ENCODE assay signal across 14 cellular contexts in the genomic region with DNA sequence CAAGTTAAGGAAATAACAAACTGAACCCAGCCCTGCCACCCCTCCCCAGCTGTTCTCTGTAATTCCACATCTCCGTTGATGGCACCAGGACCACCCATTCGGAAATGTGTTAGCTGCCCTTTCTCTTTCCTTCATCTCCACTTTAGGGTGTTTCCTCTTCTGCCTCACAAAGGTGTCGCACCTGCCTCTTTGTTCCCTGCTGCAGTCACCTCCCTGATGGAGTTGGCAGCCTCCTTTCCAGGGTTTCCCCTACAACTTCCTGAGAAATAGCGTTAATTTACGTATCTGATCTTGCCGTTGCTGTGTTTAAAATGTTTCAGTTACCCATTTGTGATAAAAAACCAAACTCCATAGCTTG. TPM values are rescaled to one million over a fixed set of nuclear protein-coding genes. Genes with fewer than 3 reads are reported as not detected.
DNase-seq lines count a peak whose midpoint lies in the region; ATAC-seq, FAIRE-seq and TF ChIP-seq lines count a peak whose summit lies in the region.
"Had no signal": no experiment of that assay in that cellular context is flagged by ENCODE, and none has a peak within 500 bp of the region (broad histone marks: within the 10 kb centered on the region; RNA-seq: fewer than 3 reads in every experiment).

No MANE protein-coding gene starts in this region.

- no peak overlapping the region for H3K27ac Mint-ChIP-seq in astrocyte (ENCODE audit: unreplicated experiment)
- H3K27ac Mint-ChIP-seq in T-cell, result no peak overlapping the region

- H3K9ac ChIP-seq in astrocyte (ENCODE audit: low read length) (no peak overlapping the region), parathyroid adenoma (no peak overlapping the region), mesenchymal stem cell (ENCODE audit: low read length) (no peak overlapping the region)

- no peak overlapping the region for H2BK15ac ChIP-seq in mesenchymal stem cell (ENCODE audit: low read depth, poor library complexity, severe bottlenecking)

- H3K27ac ChIP-seq in astrocyte (ENCODE audit: low read depth, low read length) (no peak overlapping the region), parathyroid adenoma (no peak overlapping the region), mesenchymal stem cell (ENCODE audit: low read length, poor library complexity, severe bottlenecking) (no peak overlapping the region), brain microvascular endothelial cell (no peak overlapping the region)
- H3K27ac ChIP-seq: neutrophil had no signal

- no peak overlapping the region for H3K23ac ChIP-seq in mesenchymal stem cell (ENCODE audit: low read length in 2 of 2)

- in situ Hi-C loops in brain microvascular endothelial cell (cut with HindIII; ENCODE audit: low pct_ligation_motif_present, low sequenced_read_pairs), result no loop called here

- no peak overlapping the region for H2AK5ac ChIP-seq in mesenchymal stem cell (ENCODE audit: low read length, severe bottlenecking)

- H3K4me1 ChIP-seq in astrocyte (ENCODE audit: insufficient read depth, low read length) (peaks cover 8% of the 10 kb centered on the region), parathyroid adenoma (no peaks in the 10 kb centered on the region), mesenchymal stem cell (ENCODE audit: control insufficient read depth, insufficient read depth, low read depth, low read length) (peaks cover 4% of the 10 kb centered on the region)

- H3K79me2 ChIP-seq in astrocyte (ENCODE audit: insufficient read depth, low read length) (no peaks in the 10 kb centered on the region), parathyroid adenoma (no peaks in the 10 kb centered on the region)

- H3K36me3 Mint-ChIP-seq in astrocyte (ENCODE audit: low read depth, unreplicated experiment) (no peaks in the 10 kb centered on the region), T-cell (no peaks in the 10 kb centered on the region)
- H3K36me3 Mint-ChIP-seq: brain had no signal

- H2BK12ac ChIP-seq in mesenchymal stem cell (ENCODE audit: low read length in 2 of 2), result no peak overlapping the region

- H3K4me2 ChIP-seq in astrocyte (ENCODE audit: low read length), result peak overlapping the region; percentile 2
- H3K4me2 ChIP-seq in parathyroid adenoma (ENCODE audit: low read length), result no peak overlapping the region
- no peak overlapping the region for H3K4me2 ChIP-seq in mesenchymal stem cell (ENCODE audit: low read length, poor library complexity, severe bottlenecking)

- CTCF ChIA-PET in T-cell (lab: Charles Lee), result interaction anchor here (0.7 to 1.5 kb wide), 5 partner anchors 10 to 430 kb away, joined by 3 to 6 read pairs (median 4); no protein-coding TSS in a partner anchor

- 47% methylated on average over 6 of the region's 6 CpGs for WGBS in mesenchymal stem cell

- no peak for DNase-seq in astrocyte (ENCODE audit: low read depth)
- DNase-seq in T-cell, result no peak
- no peak for DNase-seq in mesenchymal stem cell
- no peak for DNase-seq in DMS 273 (lab: John Stamatoyannopoulos, UW; ENCODE audit: unreplicated experiment)
- DNase-seq in brain microvascular endothelial cell, result no peak

- H3K79me1 ChIP-seq in mesenchymal stem cell (replicated peaks; ENCODE audit: low read length, poor library complexity, severe bottlenecking), result no peaks in the 10 kb centered on the region

- H3K9me3 ChIP-seq in astrocyte (ENCODE audit: insufficient read depth, low read depth, low read length), result no peaks in the 10 kb centered on the region
- no peaks in the 10 kb centered on the region for H3K9me3 ChIP-seq in parathyroid adenoma (ENCODE audit: control insufficient read depth, low read length)
- H3K9me3 ChIP-seq in mesenchymal stem cell (ENCODE audit: control insufficient read depth, low read length), result no peaks in the 10 kb centered on the region
- H3K9me3 ChIP-seq: neutrophil had no signal

- no peak for TF ChIP-seq CTCF in astrocyte (IDR thresholded peaks at IDR 0.05; ENCODE audit: insufficient read depth, low read depth, low read length)
- no peak for TF ChIP-seq CTCF in parathyroid adenoma (IDR thresholded peaks at IDR 0.05)
- no peak for TF ChIP-seq CTCF in brain microvascular endothelial cell (IDR thresholded peaks at IDR 0.05; ENCODE audit: low read depth, low read length, missing control alignments)

- H3K4me3 ChIP-seq in astrocyte (ENCODE audit: insufficient read depth, low read depth, low read length) (no peak overlapping the region), parathyroid adenoma (ENCODE audit: low read depth, low read length) (no peak overlapping the region), mesenchymal stem cell (ENCODE audit: insufficient read depth in 1 of 2, low read depth in 1 of 2, low read length in 2 of 2) (no peak overlapping the region), brain microvascular endothelial cell (ENCODE audit: low read depth, low read length) (no peak overlapping the region)

- H3K14ac ChIP-seq in mesenchymal stem cell (ENCODE audit: low read length in 2 of 2), result no peak overlapping the region

- H3K36me3 ChIP-seq in astrocyte (ENCODE audit: insufficient read depth, low read length), result no peaks in the 10 kb centered on the region
- H3K36me3 ChIP-seq in parathyroid adenoma (ENCODE audit: control insufficient read depth, insufficient read depth, low read length), result no peaks in the 10 kb centered on the region
- no peaks in the 10 kb centered on the region for H3K36me3 ChIP-seq in mesenchymal stem cell (ENCODE audit: control insufficient read depth in 1 of 2, insufficient read depth in 2 of 2, low read depth in 1 of 2, low read length in 2 of 2)
- H3K36me3 ChIP-seq in brain microvascular endothelial cell (replicated peaks), result no peaks in the 10 kb centered on the region
- H3K36me3 ChIP-seq: neutrophil had no signal

- H3K4me3 Mint-ChIP-seq in astrocyte (ENCODE audit: unreplicated experiment) (no peak overlapping the region), T-cell (no peak overlapping the region)
- H3K4me3 Mint-ChIP-seq: brain had no signal

- FAIRE-seq in astrocyte (lab: Jason Lieb, UNC), result no peak
- FAIRE-seq: HTR-8/SVneo had no signal

- no peak overlapping the region for H2BK120ac ChIP-seq in mesenchymal stem cell (ENCODE audit: low read depth, low read length)

- POLR2A ChIA-PET in T-cell (lab: Charles Lee), result no interaction called here

- H2AFZ ChIP-seq in astrocyte (ENCODE audit: low read depth, low read length) (peak overlapping the region; percentile 22), parathyroid adenoma (peak overlapping the region; percentile 29), mesenchymal stem cell (ENCODE audit: low read depth, low read length) (no peak overlapping the region)

- ATAC-seq in GM18873 (IDR thresholded peaks at IDR 0.05; ENCODE audit: low FRiP score, unreplicated experiment), result peak; percentile 4
- peak; percentile 13 for ATAC-seq in HG02588 (IDR thresholded peaks at IDR 0.05; ENCODE audit: unreplicated experiment)
- ATAC-seq in T-cell (replicated peaks in 1 of 4), result no peak

- no peak overlapping the region for H4K91ac ChIP-seq in mesenchymal stem cell (ENCODE audit: low read length)

- H3K18ac ChIP-seq in mesenchymal stem cell (ENCODE audit: low read depth in 1 of 2, low read length in 2 of 2), result no peak overlapping the region

- H3K27me3 Mint-ChIP-seq in astrocyte (ENCODE audit: low read depth, unreplicated experiment) (peaks cover 5% of the 10 kb centered on the region), T-cell (peaks cover 10 to 16% of the 10 kb centered on the region in 2 donors)
- H3K27me3 Mint-ChIP-seq: brain had no signal

- H3K27me3 ChIP-seq in astrocyte (ENCODE audit: insufficient read depth, low read length) (no peaks in the 10 kb centered on the region), parathyroid adenoma (ENCODE audit: control insufficient read depth, insufficient read depth, low read length) (no peaks in the 10 kb centered on the region), mesenchymal stem cell (ENCODE audit: control insufficient read depth in 1 of 2, insufficient read depth in 1 of 2, low read length in 2 of 2) (peaks cover 0 to 21% of the 10 kb centered on the region in 2 experiments), brain microvascular endothelial cell (replicated peaks) (no peaks in the 10 kb centered on the region)
- H3K27me3 ChIP-seq: dorsolateral prefrontal cortex, neutrophil had no signal

- H3K4me1 Mint-ChIP-seq in astrocyte (ENCODE audit: low read depth, unreplicated experiment) (peaks cover 14% of the 10 kb centered on the region), T-cell (peaks cover 0 to 5% (median 0%) of the 10 kb centered on the region in 3 donors)

- H3K4ac ChIP-seq in mesenchymal stem cell (ENCODE audit: low read depth in 1 of 2, low read length in 2 of 2), result no peak overlapping the region

- no peaks in the 10 kb centered on the region for H4K20me1 ChIP-seq in astrocyte (ENCODE audit: insufficient read depth, low read length)

- H4K8ac ChIP-seq in mesenchymal stem cell (ENCODE audit: low read length), result no peak overlapping the region

- H3K9me3 Mint-ChIP-seq in astrocyte (ENCODE audit: unreplicated experiment), result no peaks in the 10 kb centered on the region
- H3K9me3 Mint-ChIP-seq in T-cell, result no peaks in the 10 kb centered on the region
- H3K9me3 Mint-ChIP-seq: brain had no signal

- no peak overlapping the region for H2BK5ac ChIP-seq in mesenchymal stem cell (ENCODE audit: low read depth, low read length, poor library complexity, severe bottlenecking)

RNA-seq across cellular contexts. Expression of a gene that starts 57.3 kb away (rescaled TPM):
- total RNA-seq in astrocyte (not detected in 2 replicates), T-cell (10 to 100 TPM; 23.2 to 67.2 (median 51.9) TPM)
- not detected for polyA plus RNA-seq in mesenchymal stem cell (2013, experiment 1 of 2)
- polyA plus RNA-seq in mesenchymal stem cell (2013, experiment 2 of 2), result 0.04 TPM
- total RNA-seq: fibroblast of villous mesenchyme, M059J had no signal

Comparison
In these comparisons a context has a peak if more than half of its experiments do, and no peak if none do; other contexts are left out.
1. ATAC-seq: peak in GM18873 (single experiment) and HG02588 (single experiment); none in T-cell (0 of 4).
2. RNA of a gene that starts 57.3 kb away (total RNA-seq): 23.2 to 67.2 TPM in T-cell; not detected in astrocyte; every median in the first group is over 10 times any median in the second.